ENCODE assay signal across 8 cellular contexts in the genomic region with DNA sequence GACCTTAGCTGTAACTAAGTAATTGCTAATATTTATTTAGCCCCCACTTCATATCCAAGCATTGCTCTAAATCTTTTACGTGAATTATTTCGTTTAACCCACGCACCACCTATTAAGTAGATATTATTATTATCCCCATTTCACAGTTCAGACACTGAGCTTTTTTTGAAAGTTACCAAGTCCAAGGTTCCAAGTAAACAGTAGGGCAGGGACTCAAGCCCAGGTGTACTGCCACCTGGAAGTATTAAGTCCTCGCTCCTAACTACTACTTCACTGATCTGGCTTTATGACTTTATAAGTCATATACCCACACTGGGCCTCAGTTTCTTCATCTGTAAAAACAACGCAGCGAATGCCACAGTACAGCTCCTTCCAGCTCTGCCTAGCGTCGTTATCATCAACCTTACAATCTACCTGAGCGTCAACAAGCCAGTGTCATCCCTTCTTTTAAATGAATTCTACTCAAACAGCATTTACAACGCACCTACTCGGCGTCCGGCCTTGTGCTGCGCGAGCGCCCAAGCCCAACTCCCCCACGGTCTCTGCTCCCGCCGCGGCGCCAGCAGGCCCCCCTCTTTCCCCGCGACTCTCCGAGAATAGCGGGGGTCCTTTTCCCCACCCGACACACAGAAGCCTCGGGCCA. TPM values are rescaled to one million over a fixed set of nuclear protein-coding genes. Genes with fewer than 3 reads are reported as not detected.
DNase-seq lines count a peak whose midpoint lies in the region; ATAC-seq and TF ChIP-seq lines count a peak whose summit lies in the region.

No MANE protein-coding gene starts in this region.

- intact Hi-C loops in gastrocnemius medialis (cut with DNase I; ENCODE audit: low total_unique reads) = loop anchor here (1.0 to 2.0 kb wide), 4 partner anchors 49 to 147 kb away; a partner anchor contains a TSS

- ATAC-seq in GM21737 (IDR thresholded peaks at IDR 0.05; ENCODE audit: unreplicated experiment) = peak; percentile 18
- ATAC-seq in activated naive CD8-positive, alpha-beta T cell treated with anti-CD3 and anti-CD28 coated beads, Interleukin-2, amount 50 U/mL, for 24 hours = no peak
- peak in 1 of 2 donors; percentile 10 for ATAC-seq in gastrocnemius medialis

- peak overlapping the region; percentile 97 for H3K27ac Mint-ChIP-seq in activated naive CD8-positive, alpha-beta T cell treated with anti-CD3 and anti-CD28 coated beads, Interleukin-2, amount 50 U/mL, for 24 hours

- H3K9me3 ChIP-seq in gastrocnemius medialis = no peaks in the 10 kb centered on the region

- H3K27me3 ChIP-seq in gastrocnemius medialis = peaks cover 0 to 9% (median 0%) of the 10 kb centered on the region in 3 donors

- H3K4me3 Mint-ChIP-seq in activated naive CD8-positive, alpha-beta T cell treated with anti-CD3 and anti-CD28 coated beads, Interleukin-2, amount 50 U/mL, for 24 hours = peak overlapping the region; percentile 98

- H3K4me3 ChIP-seq in gastrocnemius medialis = peak overlapping the region; percentile 91 to 98 (median 96)

- peaks cover 46% of the 10 kb centered on the region for H3K4me1 Mint-ChIP-seq in activated naive CD8-positive, alpha-beta T cell treated with anti-CD3 and anti-CD28 coated beads, Interleukin-2, amount 50 U/mL, for 24 hours

- H3K36me3 ChIP-seq in gastrocnemius medialis = no peaks in the 10 kb centered on the region

- peak overlapping the region; percentile 84 to 90 (median 86) for H3K27ac ChIP-seq in gastrocnemius medialis

- H3K9me3 Mint-ChIP-seq in activated naive CD8-positive, alpha-beta T cell treated with anti-CD3 and anti-CD28 coated beads, Interleukin-2, amount 50 U/mL, for 24 hours = no peaks in the 10 kb centered on the region

- in situ Hi-C loops in G401 (cut with HindIII; ENCODE audit: low sequenced_read_pairs) = no loop called here
- in situ Hi-C loops in gastrocnemius medialis (cut with MboI; ENCODE audit: low sequenced_read_pairs in 4 of 4) = loop anchor here in 1 of 4 donors (10.0 kb wide), 1 partner anchor 61 kb away; no protein-coding TSS in a partner anchor

- no peak for TF ChIP-seq POLR2A in gastrocnemius medialis (IDR thresholded peaks at IDR 0.05)

- H3K4me1 ChIP-seq in gastrocnemius medialis = peaks cover 5 to 6% of the 10 kb centered on the region in 2 donors

- H3K27me3 Mint-ChIP-seq in activated naive CD8-positive, alpha-beta T cell treated with anti-CD3 and anti-CD28 coated beads, Interleukin-2, amount 50 U/mL, for 24 hours = peaks cover 5% of the 10 kb centered on the region

- H3K36me3 Mint-ChIP-seq in activated naive CD8-positive, alpha-beta T cell treated with anti-CD3 and anti-CD28 coated beads, Interleukin-2, amount 50 U/mL, for 24 hours (ENCODE audit: low read depth) = peaks cover 1% of the 10 kb centered on the region

- no peak for TF ChIP-seq CTCF in gastrocnemius medialis (IDR thresholded peaks at IDR 0.05 in 4 of 5, conservative IDR thresholded peaks at IDR 0.05 in 1 of 5)

- DNase-seq in G401 (ENCODE audit: low spot score) (peak; percentile 44), NAMALWA (ENCODE audit: low spot score) (peak; percentile 47), hepatic stellate cell (ENCODE audit: low spot score) (peak; percentile 45), gastrocnemius medialis (no peak), NCI-H128 (lab: John Stamatoyannopoulos, UW; ENCODE audit: unreplicated experiment) (no peak), SIG-M5 treated with dmso at 0.1 percent for 504 hours (lab: John Stamatoyannopoulos, UW; ENCODE audit: unreplicated experiment) (no peak)
- DNase-seq in activated naive CD8-positive, alpha-beta T cell treated with anti-CD3 and anti-CD28 coated beads, Interleukin-2, amount 50 U/mL, for 24 hours = peak; percentile 36

RNA-seq across cellular contexts. Expression of a gene that starts 0.6 kb away (rescaled TPM):
- total RNA-seq in G401 (2014; rRNA removed; shearing (Covaris generic)) = 66.2 and 82.8 TPM in 2 replicates
- total RNA-seq in gastrocnemius medialis = 10 to 100 TPM in 3 of 4 donors, 1 to 10 TPM in 1; 9.4 to 24.9 (median 15.5) TPM

RNA-seq across cellular contexts. Expression of a gene that starts 48.6 kb away (rescaled TPM):
- 60.9 and 72.0 TPM in 2 replicates for total RNA-seq in G401 (2014; rRNA removed; shearing (Covaris generic))
- 10 to 100 TPM; 29.1 to 33.1 (median 31.5) TPM for total RNA-seq in gastrocnemius medialis

Comparison
In these comparisons a context has a peak if more than half of its experiments do, and no peak if none do; other contexts are left out.
1. DNase-seq: peak in G401 (single experiment), NAMALWA (single experiment), activated naive CD8-positive, alpha-beta T cell treated with anti-CD3 and anti-CD28 coated beads, Interleukin-2, amount 50 U/mL, for 24 hours (single experiment) and hepatic stellate cell (single experiment); none in gastrocnemius medialis (0 of 2), NCI-H128 (single experiment) and SIG-M5 treated with dmso at 0.1 percent for 504 hours (single experiment).